Comparison of ENCODE assay signal across 1 cellular context in genomic region chr2:42977236-42978174, GRCh38.
TF ChIP-seq lines count a peak whose summit lies in the region.

No MANE protein-coding gene starts in this region.

TF ChIP-seq in HepG2, 621 proteins besides CTCF, POLR2A, EP300 and RAD21 (continued from another document):
- TF ChIP-seq MTERF4 (CRISPR knock-in tag; IDR thresholded peaks at IDR 0.05) (peak; percentile 76), NFIC (IDR thresholded peaks at IDR 0.05; ENCODE audit: low read length) (no peak), LCORL (IDR thresholded peaks at IDR 0.05) (no peak), LCORL (CRISPR knock-in tag; IDR thresholded peaks at IDR 0.05) (peak; percentile 39; the same call in 1 of the 2 replicates), CHD4 (IDR thresholded peaks at IDR 0.05; ENCODE audit: borderline replicate concordance, low read length) (peak; percentile 6), KMT2B (CRISPR knock-in tag; IDR thresholded peaks at IDR 0.05) (no peak), HNRNPL (IDR thresholded peaks at IDR 0.05; ENCODE audit: low read depth, low read length) (0 out of 2 replicates have a peak, but pooled peaks have one; percentile 53), MAF1 (CRISPR knock-in tag; IDR thresholded peaks at IDR 0.05; ENCODE audit: borderline replicate concordance) (0 out of 2 replicates have a peak, but pooled peaks have one; percentile 5), YEATS4 (CRISPR knock-in tag; IDR thresholded peaks at IDR 0.05; ENCODE audit: borderline replicate concordance) (no peak), AGO2 (optimal IDR thresholded peaks at IDR 0.05; ENCODE audit: low read depth, low read length) (peak; percentile 87), STAT5B (CRISPR knock-in tag; IDR thresholded peaks at IDR 0.05) (no peak), POLR2G (IDR thresholded peaks at IDR 0.05; ENCODE audit: low read depth, low read length) (0 out of 2 replicates have a peak, but pooled peaks have one; percentile 4), ZNF12 (CRISPR knock-in tag; IDR thresholded peaks at IDR 0.05) (no peak), HOMEZ (CRISPR knock-in tag; IDR thresholded peaks at IDR 0.05; ENCODE audit: low read depth) (no peak), TBX2 (CRISPR knock-in tag; IDR thresholded peaks at IDR 0.05; ENCODE audit: borderline replicate concordance) (no peak), ELF1 (CRISPR knock-in tag; IDR thresholded peaks at IDR 0.05) (no peak), ZNF883 (CRISPR knock-in tag; IDR thresholded peaks at IDR 0.05; ENCODE audit: not compliant biosample characterization) (peak; percentile 31)
